ENCODE assay signal across 21 cellular contexts in genomic region chr22:47144791-47145425, GRCh38.
A peak's percentile ranks its signal among the peaks of the same experiment; 100 is the strongest.
DNase-seq lines count a peak whose midpoint lies in the region; ATAC-seq, FAIRE-seq and TF ChIP-seq lines count a peak whose summit lies in the region.
"Had no signal": no experiment of that assay in that cellular context is flagged by ENCODE, and none has a peak within 500 bp of the region (broad histone marks: within the 10 kb centered on the region; RNA-seq: fewer than 3 reads in every experiment).

No MANE protein-coding gene starts in this region.

- FAIRE-seq in small intestine (lab: Jason Lieb, UNC) = no peak
- FAIRE-seq: G401.6, GM18507 had no signal

- intact Hi-C loops in right cardiac atrium (cut with DNase I) (no loop called here), left colon (cut with DNase I, micrococcal nuclease) (no loop called here)

- no peak for ATAC-seq in right cardiac atrium
- peak; percentile 44 for ATAC-seq in left colon
- no peak for ATAC-seq in GM19035 (IDR thresholded peaks at IDR 0.05; ENCODE audit: unreplicated experiment)

- 93% methylated on average over 19 of the region's 21 CpGs for WGBS in right cardiac atrium
- 29 to 85% (median 43%) methylated on average over 18 to 20 of the region's 21 CpGs for WGBS in small intestine, 3 donors

- DNase-seq in right cardiac atrium = peak in 2 of 3 donors; percentile 37 to 39
- no peak for DNase-seq in right atrium auricular region (ENCODE audit: low spot score)
- DNase-seq in left colon = no peak
- peak; percentile 9 for DNase-seq in small intestine
- DNase-seq in COLO829 (ENCODE audit: low spot score) = no peak
- no peak for DNase-seq in ecto neural progenitor cell (ENCODE audit: low spot score)
- no peak for DNase-seq in NCI-H2171 treated with DMSO at 0.1 percent for 48 hours (lab: John Stamatoyannopoulos, UW)
- DNase-seq: CD8-positive, alpha-beta memory T cell; DND-41; H7; KG1; NCI-H1092; NCI-H146; NCI-H2081; NCI-H510A; NCI-H774; PC-9 had no signal

- H3K27ac ChIP-seq in right cardiac atrium (ENCODE audit: low read length) (no peak overlapping the region), right atrium auricular region (no peak overlapping the region), small intestine (ENCODE audit: low read depth in 1 of 2, low read length in 1 of 2) (no peak overlapping the region)
- H3K27ac ChIP-seq: BLaER1, PC-9 had no signal

- TF ChIP-seq CTCF in right atrium auricular region (IDR thresholded peaks at IDR 0.05) = no peak

- no peaks in the 10 kb centered on the region for H3K4me1 ChIP-seq in right cardiac atrium (ENCODE audit: control insufficient read depth, insufficient read depth, low read length)
- peaks cover 0 to 13% of the 10 kb centered on the region in 2 donors for H3K4me1 ChIP-seq in right atrium auricular region
- peaks cover 0 to 2% of the 10 kb centered on the region in 2 donors for H3K4me1 ChIP-seq in small intestine (ENCODE audit: control insufficient read depth in 2 of 2, insufficient read depth in 1 of 2, low read depth in 1 of 2, low read length in 1 of 2)

- H3K36me3 ChIP-seq in right atrium auricular region (no peaks in the 10 kb centered on the region), small intestine (ENCODE audit: control insufficient read depth in 2 of 2, insufficient read depth in 2 of 2, low read length in 2 of 2) (no peaks in the 10 kb centered on the region)

- H3K9me3 ChIP-seq in right cardiac atrium (ENCODE audit: control insufficient read depth, low read length) (no peaks in the 10 kb centered on the region), right atrium auricular region (no peaks in the 10 kb centered on the region), small intestine (ENCODE audit: control insufficient read depth, low read depth) (no peaks in the 10 kb centered on the region)
- H3K9me3 ChIP-seq: BLaER1 had no signal

- no peaks in the 10 kb centered on the region for H3K27me3 ChIP-seq in right cardiac atrium (ENCODE audit: control insufficient read depth, insufficient read depth)
- H3K27me3 ChIP-seq in right atrium auricular region = no peaks in the 10 kb centered on the region
- H3K27me3 ChIP-seq in small intestine (ENCODE audit: control insufficient read depth in 2 of 2, insufficient read depth in 2 of 2, low read length in 2 of 2) = no peaks in the 10 kb centered on the region
- H3K27me3 ChIP-seq: BLaER1 had no signal

- no peak overlapping the region for H3K4me3 ChIP-seq in right cardiac atrium (ENCODE audit: low read length)
- no peak overlapping the region for H3K4me3 ChIP-seq in right atrium auricular region
- H3K4me3 ChIP-seq in small intestine (ENCODE audit: low read depth in 1 of 2, low read length in 2 of 2) = no peak overlapping the region
- H3K4me3 ChIP-seq: BLaER1, PC-9 had no signal

Comparison
In these comparisons a context has a peak if more than half of its experiments do, and no peak if none do; other contexts are left out.
1. DNase-seq: peak in right cardiac atrium (2 of 3) and small intestine (single experiment); none in right atrium auricular region (single experiment), left colon (0 of 2), COLO829 (single experiment), ecto neural progenitor cell (single experiment) and NCI-H2171 treated with DMSO at 0.1 percent for 48 hours (single experiment).